In genomic region chr3:152834354-152835310, GRCh38 we compare ENCODE assay signal across 8 cellular contexts. TPM values are rescaled to one million over a fixed set of nuclear protein-coding genes. Genes with fewer than 3 reads are reported as not detected.
DNase-seq lines count a peak whose midpoint lies in the region; ATAC-seq and TF ChIP-seq lines count a peak whose summit lies in the region.

Gene P2RY1 (plus strand): TSS chr3:152835131. CDS start chr3:152835783, 652 bp downstream.

- H3K9me3 ChIP-seq in HAP-1 (no peaks in the 10 kb centered on the region), endocrine pancreas (ENCODE audit: control insufficient read depth, low read length) (no peaks in the 10 kb centered on the region), lung (ENCODE audit: control insufficient read depth in 2 of 2, insufficient read depth in 1 of 2, low read length in 1 of 2) (no peaks in the 10 kb centered on the region)

- peak within 1 kb of the TSS; percentile 91 for H3K4me3 Mint-ChIP-seq in T-helper 2 cell treated with Interferon-gamma antibody and Interleukin-4, amounts not matched to agents 5 μg/mL and 100 μg/mL, for 36 hours

- peaks cover 58% of the 10 kb centered on the region for H3K27me3 Mint-ChIP-seq in T-helper 2 cell treated with Interferon-gamma antibody and Interleukin-4, amounts not matched to agents 5 μg/mL and 100 μg/mL, for 36 hours (ENCODE audit: low read depth)

- DNase-seq in activated CD4-positive, alpha-beta T cell treated with anti-CD3 and anti-CD28 coated beads for 48 hours = peak; percentile 60
- DNase-seq in activated CD4-positive, alpha-beta T cell treated with anti-CD3 and anti-CD28 coated beads, Interleukin-2, amount 50 U/mL, for 4 hours = no peak
- DNase-seq in HAP-1 (ENCODE audit: low spot score in 2 of 2) = peak; percentile 73 to 88
- no peak for DNase-seq in LNCaP clone FGC (ENCODE audit: low read depth)
- DNase-seq in T-helper 2 cell treated with Interferon-gamma antibody and Interleukin-4, amounts not matched to agents 5 μg/mL and 100 μg/mL, for 36 hours (ENCODE audit: low spot score) = peak; percentile 52
- peak; percentile 77 for DNase-seq in lung (ENCODE audit: low spot score)
- peak; percentile 54 for DNase-seq in stimulated activated naive CD8-positive, alpha-beta T cell treated with anti-CD3 and anti-CD28 coated beads, Interleukin-15, Interleukin-2, amounts not matched to agents 100 U/mL and 50 U/mL, for 24 hours

- H3K4me1 Mint-ChIP-seq in T-helper 2 cell treated with Interferon-gamma antibody and Interleukin-4, amounts not matched to agents 5 μg/mL and 100 μg/mL, for 36 hours (ENCODE audit: low read depth) = peaks cover 19% of the 10 kb centered on the region

- WGBS in lung, 2 donors = 0 to 1% methylated on average over 69 of the region's 69 CpGs

- 0 out of 2 replicates have a peak, but pooled peaks have one; percentile 5 for TF ChIP-seq CTCF in LNCaP clone FGC (IDR thresholded peaks at IDR 0.05; ENCODE audit: control insufficient read depth, extremely low read depth, insufficient read depth)
- TF ChIP-seq CTCF in lung (IDR thresholded peaks at IDR 0.05; ENCODE audit: control extremely low read depth, extremely low read depth) = no peak

- H3K27me3 ChIP-seq in HAP-1 (ENCODE audit: low read depth) (no peaks in the 10 kb centered on the region), endocrine pancreas (ENCODE audit: control insufficient read depth, insufficient read depth, low read length) (no peaks in the 10 kb centered on the region), lung (ENCODE audit: control insufficient read depth, insufficient read depth) (no peaks in the 10 kb centered on the region)

- peaks cover 7% of the 10 kb centered on the region; the same call in 1 of the 2 replicates for H3K4me1 ChIP-seq in HAP-1
- H3K4me1 ChIP-seq in endocrine pancreas (ENCODE audit: control insufficient read depth, insufficient read depth, low read length) = no peaks in the 10 kb centered on the region
- H3K4me1 ChIP-seq in lung (ENCODE audit: control insufficient read depth in 2 of 2, insufficient read depth in 2 of 2, low read length in 2 of 2) = peaks cover 6 to 9% of the 10 kb centered on the region in 2 donors

- peak within 1 kb of the TSS; percentile 68 for H3K27ac Mint-ChIP-seq in T-helper 2 cell treated with Interferon-gamma antibody and Interleukin-4, amounts not matched to agents 5 μg/mL and 100 μg/mL, for 36 hours

- H3K9me3 Mint-ChIP-seq in T-helper 2 cell treated with Interferon-gamma antibody and Interleukin-4, amounts not matched to agents 5 μg/mL and 100 μg/mL, for 36 hours = no peaks in the 10 kb centered on the region

- in situ Hi-C loops in HAP-1 (cut with MboI; ENCODE audit: low sequenced_read_pairs) = no loop called here

- H3K36me3 ChIP-seq in HAP-1 (replicated peaks) (no peaks in the 10 kb centered on the region), endocrine pancreas (ENCODE audit: control insufficient read depth, insufficient read depth, low read length) (peaks cover 3% of the 10 kb centered on the region), lung (ENCODE audit: control insufficient read depth in 2 of 2, insufficient read depth in 2 of 2, low read length in 2 of 2) (no peaks in the 10 kb centered on the region)

- H3K4me3 ChIP-seq in HAP-1 (peak within 1 kb of the TSS; percentile 57), LNCaP clone FGC (ENCODE audit: low read depth, low read length) (peak within 1 kb of the TSS; percentile 34), endocrine pancreas (ENCODE audit: control insufficient read depth, insufficient read depth, low read length) (peak within 1 kb of the TSS; percentile 98), lung (peak within 1 kb of the TSS; percentile 71)

- peak within 1 kb of the TSS; percentile 73 for H3K9ac ChIP-seq in endocrine pancreas (ENCODE audit: control insufficient read depth, insufficient read depth, low read length)

- H3K36me3 Mint-ChIP-seq in T-helper 2 cell treated with Interferon-gamma antibody and Interleukin-4, amounts not matched to agents 5 μg/mL and 100 μg/mL, for 36 hours (ENCODE audit: low read depth) = no peaks in the 10 kb centered on the region

- H3K27ac ChIP-seq in lung (ENCODE audit: low read depth in 1 of 2, low read length in 1 of 2) = peak within 1 kb of the TSS in 1 of 2 donors; percentile 92

- peak; percentile 83 for ATAC-seq in lung (ENCODE audit: insufficient read depth, low FRiP score)
- peak; percentile 74 for ATAC-seq in stimulated activated naive CD8-positive, alpha-beta T cell treated with anti-CD3 and anti-CD28 coated beads, Interleukin-15, Interleukin-2, amounts not matched to agents 100 U/mL and 50 U/mL, for 24 hours

RNA-seq across cellular contexts. Expression of gene P2RY1, which starts in this region (rescaled TPM):
- total RNA-seq in lung = 10 to 100 TPM; 12.5 to 20.2 TPM
- polyA plus RNA-seq in lung = 1 to 10 TPM; 3.3 to 8.3 TPM

Comparison
In these comparisons a context has a peak if more than half of its experiments do, and no peak if none do; other contexts are left out.
1. DNase-seq: peak in activated CD4-positive, alpha-beta T cell treated with anti-CD3 and anti-CD28 coated beads for 48 hours (single experiment), HAP-1 (2 of 2), T-helper 2 cell treated with Interferon-gamma antibody and Interleukin-4, amounts not matched to agents 5 μg/mL and 100 μg/mL, for 36 hours (single experiment), lung (single experiment) and stimulated activated naive CD8-positive, alpha-beta T cell treated with anti-CD3 and anti-CD28 coated beads, Interleukin-15, Interleukin-2, amounts not matched to agents 100 U/mL and 50 U/mL, for 24 hours (single experiment); none in activated CD4-positive, alpha-beta T cell treated with anti-CD3 and anti-CD28 coated beads, Interleukin-2, amount 50 U/mL, for 4 hours (0 of 2) and LNCaP clone FGC (single experiment).
2. H3K4me3 ChIP-seq: peak in every context shown above with its lines; median percentile 98 in endocrine pancreas; 71 in lung; 57 in HAP-1; 34 in LNCaP clone FGC.